20 cellular contexts compared by ENCODE assay signal in genomic region chr3:80470433-80470832, GRCh38.
DNase-seq lines count a peak whose midpoint lies in the region; ATAC-seq, FAIRE-seq and TF ChIP-seq lines count a peak whose summit lies in the region.
"Had no signal": no experiment of that assay in that cellular context is flagged by ENCODE, and none has a peak within 500 bp of the region (broad histone marks: within the 10 kb centered on the region; RNA-seq: fewer than 3 reads in every experiment).

No MANE protein-coding gene starts in this region.

- ATAC-seq in A549 (no peak), IMR-90 (ENCODE audit: low read depth) (no peak), GM18517 (IDR thresholded peaks at IDR 0.05; ENCODE audit: unreplicated experiment) (no peak)
- ATAC-seq: CD8-positive, alpha-beta T cell; GM12878 had no signal

- no peak overlapping the region for H3K56ac ChIP-seq in IMR-90 (ENCODE audit: extremely low read depth, insufficient read depth, low read length)

- no peaks in the 10 kb centered on the region for H3K9me1 ChIP-seq in IMR-90 (ENCODE audit: insufficient read depth, low read length)

- H3K9me3 ChIP-seq in A549 (no peaks in the 10 kb centered on the region), IMR-90 (ENCODE audit: control insufficient read depth, insufficient read depth, low read length) (no peaks in the 10 kb centered on the region; the same call in 1 of the 2 replicates)
- H3K9me3 ChIP-seq: BLaER1 treated with 17β-estradiol and CSF1 and Interleukin-3, amounts not matched to agents 10 nM and 100 nM; Caco-2 had no signal

- H4K91ac ChIP-seq in IMR-90 (ENCODE audit: insufficient read depth, low read depth, low read length) = no peak overlapping the region

- no peaks in the 10 kb centered on the region for H3K79me1 ChIP-seq in IMR-90 (ENCODE audit: low read depth in 1 of 2, low read length in 2 of 2)

- CTCF ChIA-PET in A549 (lab: Yijun Ruan, JAX) = no interaction called here
- CTCF ChIA-PET in IMR-90 (lab: Yijun Ruan, JAX) = no interaction called here

- H2AFZ ChIP-seq in IMR-90 (replicated peaks; ENCODE audit: low read length, poor library complexity) = no peak overlapping the region

- no TSS peak for BruUV-seq in IMR-90 (replicated peaks; lab: Mats Ljungman, UMichigan)

- H2BK15ac ChIP-seq in IMR-90 (ENCODE audit: low read depth, low read length) = no peak overlapping the region

- H3K4me2 ChIP-seq in A549 (no peak overlapping the region), IMR-90 (ENCODE audit: low read depth, low read length) (no peak overlapping the region)
- H3K4me2 ChIP-seq: BLaER1 treated with 17β-estradiol and CSF1 and Interleukin-3, amounts not matched to agents 10 nM and 100 nM had no signal

- in situ Hi-C loops in IMR-90 (cut with MboI; ENCODE audit: low sequenced_read_pairs) = no loop called here

- H3K4me3 ChIP-seq in A549 (no peak overlapping the region), IMR-90 (ENCODE audit: insufficient read depth, low read depth, low read length) (no peak overlapping the region)
- H3K4me3 ChIP-seq: BLaER1 treated with 17β-estradiol and CSF1 and Interleukin-3, amounts not matched to agents 10 nM and 100 nM; GM12878 had no signal

- no peak overlapping the region for H3K4ac ChIP-seq in IMR-90 (ENCODE audit: low read depth, low read length)

- no peak overlapping the region for H3K9ac ChIP-seq in IMR-90 (ENCODE audit: low read depth, low read length)
- H3K9ac ChIP-seq: BLaER1 treated with 17β-estradiol and CSF1 and Interleukin-3, amounts not matched to agents 10 nM and 100 nM had no signal

- H2AK5ac ChIP-seq in IMR-90 (ENCODE audit: low read depth, low read length) = no peak overlapping the region

- H3K27ac ChIP-seq in A549 (no peak overlapping the region), IMR-90 (ENCODE audit: insufficient read depth, low read length) (no peak overlapping the region)
- H3K27ac ChIP-seq: BLaER1 treated with 17β-estradiol and CSF1 and Interleukin-3, amounts not matched to agents 10 nM and 100 nM; C4-2B had no signal

- FAIRE-seq in A549 (lab: Jason Lieb, UNC) (peak; percentile 87), urothelium cell line (lab: Jason Lieb, UNC) (peak; percentile 58)
- FAIRE-seq: A204.1, G401.6, GM12878, GM12892, GM18507, GM19239 had no signal

- WGBS in A549 (ENCODE audit: missing lambda C conversion rate) = 6% methylated on average over 2 of the region's 2 CpGs
- no CpG with 5 or more reads among the region's 2 CpGs for WGBS in IMR-90 (ENCODE audit: extremely low coverage in 2 of 2, insufficient read length in 1 of 2), 2 experiments

- no peak overlapping the region for H2BK20ac ChIP-seq in IMR-90 (ENCODE audit: low read depth, low read length)

- no peak for DNase-seq in A549 (ENCODE audit: low read depth in 1 of 2, low spot score in 1 of 2)
- DNase-seq in IMR-90 = no peak
- DNase-seq in urothelium cell line (ENCODE audit: low spot score) = no peak
- DNase-seq in GDM1 (lab: John Stamatoyannopoulos, UW) = no peak
- DNase-seq: 8988T; AML-193; Caco-2; Calu3; CD4-positive, alpha-beta T cell; CD8-positive, alpha-beta T cell; DMS79 treated with DMSO at 0.1 percent for 48 hours had no signal

- dilution Hi-C loops in IMR-90 (cut with HindIII; ENCODE audit: low sequenced_read_pairs, unreplicated experiment) = no loop called here

- intact Hi-C loops in IMR-90 (cut with micrococcal nuclease) = no loop called here

- TF ChIP-seq CTCF in A549 (IDR thresholded peaks at IDR 0.05) (no peak), IMR-90 (conservative IDR thresholded peaks at IDR 0.05; ENCODE audit: low read depth, low read length) (no peak)

- no peaks in the 10 kb centered on the region for H3K27me3 ChIP-seq in IMR-90 (ENCODE audit: control insufficient read depth, insufficient read depth, low read length)
- H3K27me3 ChIP-seq: BLaER1 treated with 17β-estradiol and CSF1 and Interleukin-3, amounts not matched to agents 10 nM and 100 nM had no signal

- POLR2A ChIA-PET in A549 (lab: Yijun Ruan, JAX) = no interaction called here
- POLR2A ChIA-PET in IMR-90 (lab: Charles Lee; ENCODE audit: unreplicated experiment) = no interaction called here

- no peak overlapping the region for H2AK9ac ChIP-seq in IMR-90 (replicated peaks; ENCODE audit: low read depth, low read length, poor library complexity)

- no peak for TF ChIP-seq POLR2A in A549 (IDR thresholded peaks at IDR 0.05; ENCODE audit: low read length)
- TF ChIP-seq POLR2A in IMR-90 (IDR thresholded peaks at IDR 0.05; ENCODE audit: low read depth, low read length) = no peak

- H4K5ac ChIP-seq in IMR-90 (ENCODE audit: low read depth, low read length) = no peak overlapping the region

- TF ChIP-seq RAD21 in A549 (conservative IDR thresholded peaks at IDR 0.05 in 1 of 2, IDR thresholded peaks at IDR 0.05 in 1 of 2) (no peak), IMR-90 (IDR thresholded peaks at IDR 0.05; ENCODE audit: low read length) (no peak)

- no peak overlapping the region for H3K23ac ChIP-seq in IMR-90 (ENCODE audit: low read depth, low read length)

- H3K4me1 ChIP-seq in A549 (no peaks in the 10 kb centered on the region), IMR-90 (ENCODE audit: control insufficient read depth, insufficient read depth, low read length) (no peaks in the 10 kb centered on the region)
- H3K4me1 ChIP-seq: BLaER1 treated with 17β-estradiol and CSF1 and Interleukin-3, amounts not matched to agents 10 nM and 100 nM; Caco-2 had no signal

- no peaks in the 10 kb centered on the region for H4K20me1 ChIP-seq in IMR-90 (ENCODE audit: insufficient read depth, low read length)
- H4K20me1 ChIP-seq: BLaER1 treated with 17β-estradiol and CSF1 and Interleukin-3, amounts not matched to agents 10 nM and 100 nM had no signal

- no peak overlapping the region for H3K14ac ChIP-seq in IMR-90 (replicated peaks; ENCODE audit: low read depth, low read length)

- no peak overlapping the region for H2BK120ac ChIP-seq in IMR-90 (ENCODE audit: low read depth, low read length)

- no peak for TF ChIP-seq EP300 in A549 (IDR thresholded peaks at IDR 0.05)

- no peak overlapping the region for H4K8ac ChIP-seq in IMR-90 (ENCODE audit: low read depth in 2 of 2, low read length in 2 of 2)

- no peak overlapping the region for H3K18ac ChIP-seq in IMR-90 (ENCODE audit: low read depth, low read length)

- no peaks in the 10 kb centered on the region for H3K36me3 ChIP-seq in IMR-90 (ENCODE audit: control insufficient read depth, insufficient read depth, low read length)
- H3K36me3 ChIP-seq: BLaER1 treated with 17β-estradiol and CSF1 and Interleukin-3, amounts not matched to agents 10 nM and 100 nM had no signal

- H2BK5ac ChIP-seq in IMR-90 (ENCODE audit: low read depth, low read length, poor library complexity, severe bottlenecking) = no peak overlapping the region

TF ChIP-seq in A549, 52 proteins besides CTCF, POLR2A, EP300 and RAD21:
- TF ChIP-seq BCL3 (IDR thresholded peaks at IDR 0.05) (no peak), MAFK (IDR thresholded peaks at IDR 0.05; ENCODE audit: partially characterized antibody) (peak; percentile 54)

TF ChIP-seq in IMR-90, 13 proteins besides CTCF, POLR2A, EP300 and RAD21:
- TF ChIP-seq MAFK (IDR thresholded peaks at IDR 0.05; ENCODE audit: low read depth, low read length) (0 out of 2 replicates have a peak, but pooled peaks have one; percentile 2), ELK1 (IDR thresholded peaks at IDR 0.05; ENCODE audit: borderline replicate concordance, low read depth, low read length) (no peak)
